In the genomic region with DNA sequence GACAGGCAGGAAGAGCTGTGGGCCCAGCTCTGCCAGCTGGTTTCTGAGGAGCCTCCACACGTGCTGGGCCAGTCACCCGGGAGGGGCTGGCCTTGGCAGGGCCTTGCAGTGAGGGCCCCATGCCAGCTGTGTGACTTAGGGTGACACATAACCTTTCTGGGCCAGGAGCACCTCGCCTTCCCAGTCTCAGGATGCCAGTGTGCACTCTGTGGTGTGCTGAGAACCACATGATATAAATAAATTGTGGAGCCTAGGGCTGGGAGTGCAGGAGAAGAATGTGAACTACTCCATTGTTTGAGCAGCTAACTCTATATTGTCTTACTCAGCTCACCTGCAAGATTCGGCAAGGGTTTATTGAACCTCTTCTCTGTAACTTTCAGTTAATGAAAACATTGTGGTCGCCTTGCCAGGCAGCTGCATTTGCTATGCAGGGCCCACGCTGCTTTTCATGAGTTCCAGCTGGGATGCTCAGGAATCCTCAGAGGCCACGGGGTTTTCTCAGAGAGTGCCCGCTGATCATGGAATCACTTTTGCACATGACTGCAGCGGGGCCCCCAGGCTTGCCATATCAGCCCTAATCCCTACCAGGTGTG, we compare ENCODE assay signal across 9 cellular contexts.
DNase-seq lines count a peak whose midpoint lies in the region; ATAC-seq and TF ChIP-seq lines count a peak whose summit lies in the region.
"Had no signal": no experiment of that assay in that cellular context is flagged by ENCODE, and none has a peak within 500 bp of the region (broad histone marks: within the 10 kb centered on the region; RNA-seq: fewer than 3 reads in every experiment).

No MANE protein-coding gene starts in this region.

- no peak overlapping the region for H3K4me3 ChIP-seq in ACC112 (ENCODE audit: low read depth, low read length)
- H3K4me3 ChIP-seq in kidney epithelial cell (ENCODE audit: low read depth, low read length), result no peak overlapping the region
- no peak overlapping the region for H3K4me3 ChIP-seq in spleen
- H3K4me3 ChIP-seq: PC-9 had no signal

- H3K9me3 ChIP-seq in spleen, result peaks cover 0 to 5% (median 0%) of the 10 kb centered on the region in 8 donors

- WGBS in spleen, 5 donors, result 57 to 73% (median 62%) methylated on average over 9 of the region's 9 CpGs

- H2AFZ ChIP-seq in ACC112 (ENCODE audit: low read length, unreplicated experiment), result no peak overlapping the region
- H2AFZ ChIP-seq: PC-9 had no signal

- ATAC-seq in HG03571 (IDR thresholded peaks at IDR 0.05; ENCODE audit: unreplicated experiment) (no peak), HG03135 (IDR thresholded peaks at IDR 0.05; ENCODE audit: unreplicated experiment) (no peak)

- H3K79me2 ChIP-seq in ACC112 (ENCODE audit: control insufficient read depth, insufficient read depth, low read length, unreplicated experiment), result no peaks in the 10 kb centered on the region

- H3K27me3 ChIP-seq in ACC112 (ENCODE audit: insufficient read depth, low read length) (no peaks in the 10 kb centered on the region), kidney epithelial cell (ENCODE audit: control insufficient read depth, insufficient read depth, low read length) (no peaks in the 10 kb centered on the region), spleen (replicated peaks in 1 of 7) (no peaks in the 10 kb centered on the region)

- TF ChIP-seq POLR2A in spleen (IDR thresholded peaks at IDR 0.05), result no peak

- peak overlapping the region; percentile 64 for H3K27ac ChIP-seq in ACC112 (ENCODE audit: low read depth, low read length)
- H3K27ac ChIP-seq in angular gyrus (ENCODE audit: low read depth, low read length), result peak overlapping the region; percentile 51
- peak overlapping the region in 1 of 8 donors; percentile 10 for H3K27ac ChIP-seq in spleen
- H3K27ac ChIP-seq: PC-9 had no signal

- peaks cover 22% of the 10 kb centered on the region for H3K4me1 ChIP-seq in ACC112 (ENCODE audit: control insufficient read depth, insufficient read depth, low read length, unreplicated experiment)
- H3K4me1 ChIP-seq in spleen, result peaks cover 18 to 56% (median 44%) of the 10 kb centered on the region in 6 donors

- DNase-seq in HCEC 1CT (peak; percentile 81), kidney epithelial cell (ENCODE audit: low read depth) (peak; percentile 57), NCI-H82 (lab: John Stamatoyannopoulos, UW) (no peak), spleen (no peak)

- TF ChIP-seq CTCF in kidney epithelial cell (IDR thresholded peaks at IDR 0.05; ENCODE audit: insufficient read depth, low read length, poor library complexity, severe bottlenecking) (no peak), spleen (IDR thresholded peaks at IDR 0.05 in 8 of 11, conservative IDR thresholded peaks at IDR 0.05 in 3 of 11) (no peak)

- intact Hi-C loops in spleen (cut with DNase I; ENCODE audit: low total_unique reads), result no loop called here

- H3K36me3 ChIP-seq in ACC112 (ENCODE audit: insufficient read depth, low read length) (no peaks in the 10 kb centered on the region), kidney epithelial cell (ENCODE audit: control insufficient read depth, insufficient read depth, low read length) (no peaks in the 10 kb centered on the region), spleen (no peaks in the 10 kb centered on the region)

Comparison
In these comparisons a context has a peak if more than half of its experiments do, and no peak if none do; other contexts are left out.
1. DNase-seq: peak in HCEC 1CT (single experiment) and kidney epithelial cell (single experiment); none in NCI-H82 (single experiment) and spleen (single experiment).